ENCODE assay signal across 8 cellular contexts in the genomic region with DNA sequence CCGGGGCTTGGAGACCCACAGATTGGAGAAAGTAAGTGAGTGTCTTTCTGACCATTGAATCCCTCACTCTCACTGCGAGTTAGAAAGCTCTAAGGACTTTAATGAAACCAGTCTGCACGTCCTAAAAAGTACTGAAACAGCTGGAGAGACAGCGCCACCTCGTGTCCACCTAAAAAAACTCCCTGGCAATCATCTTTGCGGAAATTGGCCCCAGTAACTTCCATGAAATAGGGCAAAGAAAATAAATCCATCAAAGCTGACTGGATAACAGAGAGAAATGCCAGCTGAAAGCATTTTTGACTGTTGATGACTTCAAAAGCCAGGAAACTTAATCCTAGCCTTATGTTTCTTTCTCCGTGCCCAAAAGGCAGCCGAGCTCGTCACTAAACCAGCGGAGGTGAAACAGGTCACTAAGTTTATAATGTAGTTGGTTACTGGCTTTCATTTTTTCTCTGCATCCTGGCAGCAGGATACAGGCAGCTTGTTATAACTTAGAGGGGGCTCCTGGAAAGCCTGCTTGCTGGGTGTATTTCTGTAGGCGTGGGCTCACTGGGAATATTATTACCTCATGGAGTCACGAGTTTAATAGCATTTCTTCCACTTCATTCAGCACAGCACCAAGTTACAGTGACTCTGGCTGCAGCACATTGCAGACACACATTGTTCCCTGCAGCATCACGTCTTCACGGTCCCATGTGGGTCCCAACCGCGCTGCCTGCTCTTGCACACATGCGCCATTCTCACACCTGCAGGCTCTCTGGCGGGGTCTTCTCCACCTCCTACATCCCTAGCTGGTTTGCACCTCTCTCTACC.
A peak's percentile ranks its signal among the peaks of the same experiment; 100 is the strongest.
DNase-seq lines count a peak whose midpoint lies in the region; ATAC-seq, FAIRE-seq and TF ChIP-seq lines count a peak whose summit lies in the region.

No MANE protein-coding gene starts in this region.

- H3K9me3 ChIP-seq in trophoblast cell (ENCODE audit: insufficient read depth, low read depth, low read length) (no peaks in the 10 kb centered on the region), uterus (no peaks in the 10 kb centered on the region)

- intact Hi-C loops in uterus (cut with DNase I; ENCODE audit: low total_unique reads), result no loop called here

- H2BK12ac ChIP-seq in trophoblast cell (ENCODE audit: low read length), result no peak overlapping the region

- no peak overlapping the region for H3K14ac ChIP-seq in trophoblast cell (ENCODE audit: low read length)

- no peak overlapping the region for H3K18ac ChIP-seq in trophoblast cell (ENCODE audit: low read length)

- H3K36me3 ChIP-seq in trophoblast cell (ENCODE audit: control insufficient read depth in 1 of 2, insufficient read depth in 2 of 2, low read length in 2 of 2), result no peaks in the 10 kb centered on the region
- H3K36me3 ChIP-seq in uterus, result no peaks in the 10 kb centered on the region

- H3K4me3 ChIP-seq in LNCaP clone FGC (ENCODE audit: low read depth, low read length), result no peak overlapping the region
- no peak overlapping the region for H3K4me3 ChIP-seq in trophoblast cell (ENCODE audit: low read depth, low read length)
- no peak overlapping the region for H3K4me3 ChIP-seq in uterus

- no peak overlapping the region for H3K4me2 ChIP-seq in trophoblast cell (ENCODE audit: low read length)

- H4K12ac ChIP-seq in trophoblast cell (ENCODE audit: low read depth, low read length), result no peak overlapping the region

- DNase-seq in LNCaP clone FGC (ENCODE audit: low read depth) (peak; percentile 59), RCC 7860 (ENCODE audit: low spot score) (peak; percentile 28), globus pallidus (ENCODE audit: low spot score) (peak; percentile 81), trophoblast cell (peak; percentile 47 to 75), uterus (peak; percentile 50 to 63)
- DNase-seq in activated effector memory CD4-positive, alpha-beta T cell treated with anti-CD3 and anti-CD28 coated beads, Interleukin-2, amount 50 U/mL, for 16 hours, result peak; percentile 79

- no peaks in the 10 kb centered on the region for H3K27me3 ChIP-seq in trophoblast cell (ENCODE audit: insufficient read depth, low read length)
- H3K27me3 ChIP-seq in uterus, result no peaks in the 10 kb centered on the region

- no peak overlapping the region for H3K9ac ChIP-seq in trophoblast cell (ENCODE audit: low read length)

- H4K8ac ChIP-seq in trophoblast cell (ENCODE audit: low read depth, low read length), result no peak overlapping the region

- no CpG with 5 or more reads among the region's 18 CpGs for WGBS in trophoblast cell (ENCODE audit: extremely low coverage, insufficient coverage, insufficient read length)

- no peak overlapping the region for H3K23ac ChIP-seq in trophoblast cell (ENCODE audit: low read length)

- no peak for TF ChIP-seq POLR2A in uterus (IDR thresholded peaks at IDR 0.05)

- no peak overlapping the region for H2BK5ac ChIP-seq in trophoblast cell (ENCODE audit: low read depth, low read length, poor library complexity)

- H3K27ac ChIP-seq in trophoblast cell (ENCODE audit: low read depth, low read length), result no peak overlapping the region
- no peak overlapping the region for H3K27ac ChIP-seq in uterus

- no peak overlapping the region for H3K4ac ChIP-seq in trophoblast cell (ENCODE audit: low read depth, low read length)

- H4K91ac ChIP-seq in trophoblast cell (ENCODE audit: low read depth, low read length), result no peak overlapping the region

- H2AFZ ChIP-seq in trophoblast cell (ENCODE audit: insufficient read depth, low read length, poor library complexity), result no peak overlapping the region

- H3K79me1 ChIP-seq in trophoblast cell (ENCODE audit: low read length), result no peaks in the 10 kb centered on the region

- FAIRE-seq in G401.6 (lab: Jason Lieb, UNC) (peak; percentile 98), RCC 7860 (lab: Jason Lieb, UNC) (no peak)

- no peaks in the 10 kb centered on the region for H3K79me2 ChIP-seq in trophoblast cell (ENCODE audit: control insufficient read depth, insufficient read depth, low read length, poor library complexity)

- H2AK5ac ChIP-seq in trophoblast cell (ENCODE audit: low read length), result no peak overlapping the region

- TF ChIP-seq CTCF in LNCaP clone FGC (IDR thresholded peaks at IDR 0.05; ENCODE audit: control insufficient read depth, extremely low read depth, insufficient read depth), result peak; percentile 80
- TF ChIP-seq CTCF in uterus (IDR thresholded peaks at IDR 0.05), result peak; percentile 69 to 81 (median 75)

- no peak overlapping the region for H2BK120ac ChIP-seq in trophoblast cell (ENCODE audit: insufficient read depth, low read length, poor library complexity)

- ATAC-seq in GM21619 (IDR thresholded peaks at IDR 0.05; ENCODE audit: unreplicated experiment), result no peak

- H3K4me1 ChIP-seq in trophoblast cell (ENCODE audit: control insufficient read depth in 1 of 2, insufficient read depth in 2 of 2, low read length in 2 of 2), result peaks cover 2% of the 10 kb centered on the region in 2 experiments
- H3K4me1 ChIP-seq in uterus, result no peaks in the 10 kb centered on the region

Comparison
In these comparisons a context has a peak if more than half of its experiments do, and no peak if none do; other contexts are left out.
1. DNase-seq: peak in every context shown above with its lines; median percentile 81 in globus pallidus; 79 in activated effector memory CD4-positive, alpha-beta T cell treated with anti-CD3 and anti-CD28 coated beads, Interleukin-2, amount 50 U/mL, for 16 hours; 61 in trophoblast cell; 59 in LNCaP clone FGC; 56 in uterus; 28 in RCC 7860.